8 cellular contexts compared by ENCODE assay signal in genomic region chr4:150960818-150961217, GRCh38. TPM values are rescaled to one million over a fixed set of nuclear protein-coding genes. Genes with fewer than 3 reads are reported as not detected.
DNase-seq lines count a peak whose midpoint lies in the region; ATAC-seq and TF ChIP-seq lines count a peak whose summit lies in the region.

No MANE protein-coding gene starts in this region.

- peak; percentile 42 for TF ChIP-seq CTCF in CD8-positive, alpha-beta T cell (IDR thresholded peaks at IDR 0.05)
- peak; percentile 69 for TF ChIP-seq CTCF in H9 (conservative IDR thresholded peaks at IDR 0.05)
- peak; percentile 16 for TF ChIP-seq CTCF in RWPE1 (conservative IDR thresholded peaks at IDR 0.05; ENCODE audit: low read depth)

- peaks cover 8% of the 10 kb centered on the region for H3K9me3 ChIP-seq in CD8-positive, alpha-beta T cell (ENCODE audit: low read length)
- H3K9me3 ChIP-seq in H9 (ENCODE audit: control insufficient read depth, low read depth, low read length): peaks cover 23% of the 10 kb centered on the region

- H4K20me1 ChIP-seq in H9 (ENCODE audit: control insufficient read depth, insufficient read depth, insufficient read length): no peaks in the 10 kb centered on the region

- intact Hi-C loops in CD8-positive, alpha-beta T cell (cut with DNase I, micrococcal nuclease): no loop called here

- H2BK15ac ChIP-seq in H9 (ENCODE audit: low read depth, low read length): no peak overlapping the region

- peaks cover 36% of the 10 kb centered on the region for H3K36me3 Mint-ChIP-seq in CD8-positive, alpha-beta T cell
- peaks cover 45 to 59% (median 49%) of the 10 kb centered on the region in 3 experiments for H3K36me3 Mint-ChIP-seq in H9 (ENCODE audit: insufficient read depth in 1 of 3, low read depth in 3 of 3)

- peaks cover 17% of the 10 kb centered on the region for H3K9me3 Mint-ChIP-seq in CD8-positive, alpha-beta T cell
- peaks cover 39 to 49% of the 10 kb centered on the region in 2 experiments for H3K9me3 Mint-ChIP-seq in H9

- no peak overlapping the region for H2AK5ac ChIP-seq in H9 (ENCODE audit: insufficient read length, low read length)

- POLR2A ChIA-PET in CD8-positive, alpha-beta T cell (lab: Charles Lee): no interaction called here
- POLR2A ChIA-PET in RWPE1 (lab: Yijun Ruan, JAX; ENCODE audit: low non-redundant PET): no interaction called here

- H3K4ac ChIP-seq in H9 (ENCODE audit: low read depth, low read length): no peak overlapping the region

- H3K4me1 Mint-ChIP-seq in CD8-positive, alpha-beta T cell (ENCODE audit: low read depth): peaks cover 40% of the 10 kb centered on the region
- H3K4me1 Mint-ChIP-seq in H9: peaks cover 0 to 4% of the 10 kb centered on the region in 2 experiments; a peak in 1 of 4 replicates

- peak in 3 of 7 experiments; percentile 4 to 26 (median 17) for DNase-seq in CD8-positive, alpha-beta T cell
- DNase-seq in H9 (peak; percentile 69), RWPE1 (ENCODE audit: low spot score) (no peak), dermis blood vessel endothelial cell (peak; percentile 59), renal cortical epithelial cell (ENCODE audit: low read depth) (peak; percentile 25), Ammon's horn (ENCODE audit: low spot score) (no peak), NCI-H1436 (lab: John Stamatoyannopoulos, UW) (no peak), KG1 (lab: John Stamatoyannopoulos, UW) (no peak)

- peaks cover 5% of the 10 kb centered on the region; the same call in 1 of the 2 replicates for H3K79me2 ChIP-seq in H9 (ENCODE audit: insufficient read depth, low read length)

- H3K27ac ChIP-seq in CD8-positive, alpha-beta T cell (ENCODE audit: low read depth, low read length): no peak overlapping the region
- H3K27ac ChIP-seq in H9 (ENCODE audit: insufficient read length, low read depth, low read length) (no peak overlapping the region), RWPE1 (no peak overlapping the region)

- H2BK20ac ChIP-seq in H9 (ENCODE audit: low read depth, low read length, poor library complexity, severe bottlenecking): no peak overlapping the region

- CTCF ChIA-PET in CD8-positive, alpha-beta T cell (lab: Charles Lee): interaction anchor here (0.9 kb wide), 1 partner anchor 23 kb away, joined by 3 read pairs; no protein-coding TSS in a partner anchor
- CTCF ChIA-PET in RWPE1 (lab: Yijun Ruan, JAX): interaction anchor here (0.7 to 1.3 kb wide), 2 partner anchors 17 to 765 kb away, joined by 3 read pairs; no protein-coding TSS in a partner anchor

- H3K27ac Mint-ChIP-seq in CD8-positive, alpha-beta T cell: no peak overlapping the region
- H3K27ac Mint-ChIP-seq in H9: no peak overlapping the region

- peak; percentile 55 for ATAC-seq in CD8-positive, alpha-beta T cell

- no peak overlapping the region for H3K18ac ChIP-seq in H9 (ENCODE audit: insufficient read length, low read depth, low read length)

- H3K9ac ChIP-seq in H9 (ENCODE audit: extremely low read depth, insufficient read length, low read length): no peak overlapping the region

- H3K79me1 ChIP-seq in H9 (ENCODE audit: insufficient read depth, low read depth, low read length, poor library complexity, severe bottlenecking): no peaks in the 10 kb centered on the region

- no peak overlapping the region for H4K5ac ChIP-seq in H9 (ENCODE audit: insufficient read length, low read depth, low read length)

- no peak overlapping the region for H3K14ac ChIP-seq in H9 (ENCODE audit: insufficient read depth, low read length)

- no peaks in the 10 kb centered on the region for H3K36me3 ChIP-seq in CD8-positive, alpha-beta T cell (ENCODE audit: insufficient read depth, low read length)

- no peak overlapping the region for H3K4me3 ChIP-seq in CD8-positive, alpha-beta T cell (ENCODE audit: low read depth, low read length)

- no peak overlapping the region for H2BK5ac ChIP-seq in H9 (ENCODE audit: insufficient read length, low read length)

- H4K91ac ChIP-seq in H9 (ENCODE audit: insufficient read length, low read depth, low read length): no peak overlapping the region

- no peaks in the 10 kb centered on the region for H3K27me3 Mint-ChIP-seq in CD8-positive, alpha-beta T cell (ENCODE audit: low read depth)
- no peaks in the 10 kb centered on the region for H3K27me3 Mint-ChIP-seq in H9 (ENCODE audit: low read depth)

- H3K27me3 ChIP-seq in CD8-positive, alpha-beta T cell (ENCODE audit: insufficient read depth, low read length): no peaks in the 10 kb centered on the region
- H3K27me3 ChIP-seq in H9 (ENCODE audit: insufficient read depth, low read length): no peaks in the 10 kb centered on the region

- no CpG with 5 or more reads among the region's 2 CpGs for WGBS in H9 (ENCODE audit: extremely low coverage, insufficient read length, low lambda C conversion rate)

- no peak overlapping the region for H2BK12ac ChIP-seq in H9 (ENCODE audit: insufficient read length, low read depth, low read length)

- no peaks in the 10 kb centered on the region for H3K4me1 ChIP-seq in CD8-positive, alpha-beta T cell (ENCODE audit: insufficient read depth, low read length)
- no peaks in the 10 kb centered on the region for H3K4me1 ChIP-seq in H9 (ENCODE audit: insufficient read depth, low read length)

- no peak overlapping the region for H3K4me2 ChIP-seq in H9 (ENCODE audit: insufficient read depth, insufficient read length, low read length)

- H2AFZ ChIP-seq in H9 (ENCODE audit: low read length): no peak overlapping the region

- H3K4me3 Mint-ChIP-seq in CD8-positive, alpha-beta T cell: no peak overlapping the region
- no peak overlapping the region for H3K4me3 Mint-ChIP-seq in H9

- no peak overlapping the region for H3K23ac ChIP-seq in H9 (ENCODE audit: insufficient read length, low read depth, low read length)

- H3T11ph ChIP-seq in H9 (ENCODE audit: low read length): no peak overlapping the region

- no peak overlapping the region for H4K8ac ChIP-seq in H9 (replicated peaks; ENCODE audit: insufficient read length, low read depth, low read length)

- H3K56ac ChIP-seq in H9 (ENCODE audit: insufficient read length, low read depth, low read length): no peak overlapping the region

- no peaks in the 10 kb centered on the region for H3K23me2 ChIP-seq in H9 (ENCODE audit: insufficient read length, low read depth, low read length, poor library complexity, severe bottlenecking)

- H2BK120ac ChIP-seq in H9 (ENCODE audit: low read depth, low read length, poor library complexity, severe bottlenecking): no peak overlapping the region

RNA-seq across cellular contexts. Expression of gene LRBA, which starts 54.3 kb away (rescaled TPM):
- total RNA-seq in CD8-positive, alpha-beta T cell: 10 to 100 TPM; 45.3 to 47.6 TPM
- 52.6 and 55.3 TPM in 2 replicates for total RNA-seq in H9 (2021)
- total RNA-seq in dermis blood vessel endothelial cell: 52.4 and 85.2 TPM in 2 replicates
- total RNA-seq in renal cortical epithelial cell: 93.1 and 119 TPM in 2 replicates

Comparison
In these comparisons a context has a peak if more than half of its experiments do, and no peak if none do; other contexts are left out.
1. DNase-seq: peak in H9 (single experiment), dermis blood vessel endothelial cell (single experiment) and renal cortical epithelial cell (single experiment); none in RWPE1 (single experiment), Ammon's horn (single experiment), NCI-H1436 (single experiment) and KG1 (single experiment).
2. CTCF ChIP-seq: peak in every context shown above with its lines; median percentile 69 in H9; 42 in CD8-positive, alpha-beta T cell; 16 in RWPE1.